Comparison of ENCODE assay signal across 8 cellular contexts in the genomic region with DNA sequence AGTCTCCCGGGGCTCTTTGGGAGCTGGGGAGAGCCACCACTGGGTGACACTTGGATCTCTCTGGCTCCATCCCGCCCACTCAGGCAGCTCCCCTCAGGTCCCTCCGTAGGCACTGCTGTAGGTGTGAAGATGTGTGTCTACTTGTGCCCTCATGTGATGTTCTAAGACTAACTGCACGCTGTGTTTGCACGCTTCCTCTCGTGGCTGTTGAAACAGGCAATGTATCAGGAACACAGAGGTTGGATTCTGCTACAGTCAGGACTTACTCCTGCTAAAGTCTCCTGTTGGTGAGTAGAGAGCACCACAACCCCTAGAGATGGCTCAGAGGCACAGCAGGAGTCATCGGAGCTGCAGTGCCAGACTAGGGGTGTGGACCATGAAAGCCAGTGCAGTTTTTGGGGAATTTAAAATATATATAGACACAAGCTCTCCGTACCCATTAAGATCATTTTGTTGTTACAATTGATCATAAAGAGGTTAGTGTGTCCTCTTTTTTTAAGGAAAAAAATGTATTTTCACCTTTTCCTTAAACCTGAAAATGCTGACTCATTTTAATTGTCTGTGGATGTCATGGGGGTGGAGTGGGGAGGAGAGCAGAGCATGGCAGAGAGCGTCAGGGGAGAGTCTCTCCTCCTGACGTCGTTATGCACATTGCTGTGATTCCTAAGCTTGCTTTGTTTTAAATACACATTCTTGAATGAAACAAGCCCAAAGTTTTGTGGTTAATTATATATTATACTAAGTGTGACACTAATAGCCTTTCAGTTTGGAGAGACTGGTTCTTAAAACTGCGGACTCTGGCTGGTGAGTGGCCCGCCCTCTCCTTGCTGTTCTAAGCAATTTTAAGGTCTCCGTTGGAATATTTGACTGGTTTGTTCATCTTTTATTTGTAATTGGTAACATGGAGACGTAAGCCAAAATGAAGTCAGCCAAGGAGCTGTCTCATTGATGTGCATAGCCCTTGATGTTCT. TPM values are rescaled to one million over a fixed set of nuclear protein-coding genes. Genes with fewer than 3 reads are reported as not detected.
DNase-seq lines count a peak whose midpoint lies in the region; FAIRE-seq and TF ChIP-seq lines count a peak whose summit lies in the region.
"Had no signal": no experiment of that assay in that cellular context is flagged by ENCODE, and none has a peak within 500 bp of the region (broad histone marks: within the 10 kb centered on the region; RNA-seq: fewer than 3 reads in every experiment).

No MANE protein-coding gene starts in this region.

- intact Hi-C loops in stomach (cut with DNase I; ENCODE audit: low total_unique reads): no loop called here

- FAIRE-seq in D721Med (lab: Jason Lieb, UNC): no peak

- H3K9me3 ChIP-seq in stomach: no peaks in the 10 kb centered on the region

- POLR2A ChIA-PET in GM10248 (lab: Yijun Ruan, JAX): no interaction called here

- no peak for TF ChIP-seq CTCF in stomach (IDR thresholded peaks at IDR 0.05)
- TF ChIP-seq CTCF in D721Med (IDR thresholded peaks at IDR 0.05; ENCODE audit: insufficient read depth, missing control alignments): no peak
- TF ChIP-seq CTCF in GM10248 (IDR thresholded peaks at IDR 0.05; ENCODE audit: control extremely low read depth, extremely low read depth, low read depth, missing control alignments): no peak

- no peak for TF ChIP-seq EP300 in stomach (IDR thresholded peaks at IDR 0.05)

- peaks cover 0 to 16% (median 6%) of the 10 kb centered on the region in 4 donors for H3K4me1 ChIP-seq in stomach

- H3K4me3 ChIP-seq in stomach: no peak overlapping the region

- TF ChIP-seq POLR2A in stomach (IDR thresholded peaks at IDR 0.05): no peak

- 75 to 86% (median 80%) methylated on average over 15 of the region's 15 CpGs for WGBS in stomach, 5 donors

- CTCF ChIA-PET in GM10248 (lab: Yijun Ruan, JAX): interaction anchor here (1.0 to 1.6 kb wide), 4 partner anchors 8 to 18 kb away, joined by 3 to 4 read pairs (median 3); no protein-coding TSS in a partner anchor

- DNase-seq in HCEC 1CT (peak; percentile 35), amniotic epithelial cell (ENCODE audit: low read depth) (peak; percentile 61), iPS-NIHi11 (ENCODE audit: low spot score) (peak; percentile 39), stomach (no peak), D721Med (ENCODE audit: insufficient read length, low spot score) (no peak), NOMO-1 treated with DMSO at 0.1 percent for 48 hours (lab: John Stamatoyannopoulos, UW; ENCODE audit: unreplicated experiment) (no peak), GM10248 (ENCODE audit: extremely low spot score) (no peak)
- DNase-seq: RPMI8226 had no signal

- H3K27ac ChIP-seq in stomach: peak overlapping the region in 3 of 5 donors; percentile 32 to 68 (median 56)

- no peaks in the 10 kb centered on the region for H3K27me3 ChIP-seq in stomach

- peaks cover 23 to 86% (median 78%) of the 10 kb centered on the region in 4 donors for H3K36me3 ChIP-seq in stomach

RNA-seq across cellular contexts. Expression of gene CTTN, which starts 16.2 kb away (rescaled TPM):
- total RNA-seq in stomach: 100 to 1,000 TPM; 280 to 390 (median 327) TPM
- 10 to 100 TPM; 69.8 to 83.8 (median 78.5) TPM for polyA plus RNA-seq in stomach

Comparison
In these comparisons a context has a peak if more than half of its experiments do, and no peak if none do; other contexts are left out.
1. DNase-seq: peak in HCEC 1CT (single experiment), amniotic epithelial cell (single experiment) and iPS-NIHi11 (single experiment); none in stomach (single experiment), D721Med (single experiment), NOMO-1 treated with DMSO at 0.1 percent for 48 hours (single experiment) and GM10248 (single experiment).